Comparison of ENCODE assay signal across 24 cellular contexts in the genomic region with DNA sequence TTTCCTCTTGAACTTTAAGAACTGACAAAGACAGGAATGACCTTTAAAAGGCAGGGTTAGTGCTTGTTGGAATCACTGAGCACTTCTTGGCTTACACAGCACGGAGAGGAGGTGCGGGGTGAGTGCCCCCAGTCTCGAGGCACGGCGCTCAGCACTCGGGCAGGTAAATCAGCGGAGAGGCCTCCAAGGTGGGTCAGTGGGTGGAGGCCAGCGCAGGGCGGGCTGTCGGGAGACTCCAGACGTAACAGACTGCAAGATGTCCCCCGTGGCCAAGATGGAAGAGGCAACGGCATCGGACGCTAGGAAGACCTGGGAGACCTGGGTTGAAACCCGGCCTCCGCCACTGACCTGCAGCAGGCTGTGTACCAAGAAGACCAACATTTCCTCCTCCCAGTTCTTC.
"Had no signal": no experiment of that assay in that cellular context is flagged by ENCODE, and none has a peak within 500 bp of the region (broad histone marks: within the 10 kb centered on the region; RNA-seq: fewer than 3 reads in every experiment).

No MANE protein-coding gene starts in this region.

- H3K4me2 ChIP-seq: neural progenitor cell had no signal

- H3K9ac ChIP-seq: neural progenitor cell had no signal

- H3K4me1 ChIP-seq: adrenal gland, ascending aorta, stomach, suprapubic skin had no signal

- H3K27ac ChIP-seq: adrenal gland, ascending aorta, brain microvascular endothelial cell, left ventricle myocardium inferior, neural progenitor cell, stomach, suprapubic skin, tibial nerve had no signal

- DNase-seq: activated B cell treated with CpG ODN at 0.5 μM for 24 hours; activated CD4-positive, alpha-beta T cell treated with anti-CD3 and anti-CD28 coated beads for 36 hours; activated CD4-positive, alpha-beta T cell treated with anti-CD3 and anti-CD28 coated beads, Interleukin-2, amount 50 U/mL, for 48 hours; activated effector memory CD4-positive, alpha-beta T cell treated with Interleukin-2 at 50 U/mL for 16 hours; activated naive CD4-positive, alpha-beta T cell treated with anti-CD3 and anti-CD28 coated beads, Interleukin-2, amount 50 U/mL, for 16 hours; activated T-cell treated with anti-CD3 and anti-CD28 coated beads, Interleukin-2, amount 50 U/mL, for 72 hours; adrenal gland; brain microvascular endothelial cell; central memory CD4-positive, alpha-beta T cell; dermis blood vessel endothelial cell; effector CD8-positive, alpha-beta T cell; hippocampal formation; left ventricle myocardium inferior; retina; stimulated activated CD4-positive, alpha-beta T cell treated with anti-CD3 and anti-CD28 coated beads, Interleukin-12 subunit alpha, Interleukin-12 subunit beta, amount 100 ng/mL, for 4 hours; stomach; T-helper 1 cell had no signal

- ATAC-seq: activated CD4-positive, alpha-beta T cell treated with anti-CD3 and anti-CD28 coated beads for 36 hours; activated T-cell treated with anti-CD3 and anti-CD28 coated beads, Interleukin-2, amount 50 U/mL, for 72 hours; esophagus mucosa; stimulated activated effector memory CD8-positive, alpha-beta T cell treated with anti-CD3 and anti-CD28 coated beads, Interleukin-12 subunit alpha, Interleukin-12 subunit beta, amount 100 ng/mL, for 72 hours had no signal

- H3K27me3 Mint-ChIP-seq: activated B cell treated with CpG ODN at 0.5 μM for 24 hours; activated CD4-positive, alpha-beta T cell treated with anti-CD3 and anti-CD28 coated beads for 36 hours had no signal

- H3K27ac Mint-ChIP-seq: activated B cell treated with CpG ODN at 0.5 μM for 24 hours; activated CD4-positive, alpha-beta T cell treated with anti-CD3 and anti-CD28 coated beads for 36 hours; activated T-cell treated with anti-CD3 and anti-CD28 coated beads, Interleukin-2, amount 50 U/mL, for 72 hours; stimulated activated effector memory CD8-positive, alpha-beta T cell treated with anti-CD3 and anti-CD28 coated beads, Interleukin-12 subunit alpha, Interleukin-12 subunit beta, amount 100 ng/mL, for 72 hours had no signal

- H3K27me3 ChIP-seq: adrenal gland, ascending aorta, brain microvascular endothelial cell, neural progenitor cell, stomach, suprapubic skin, tibial nerve had no signal

- H3K4me3 Mint-ChIP-seq: activated B cell treated with CpG ODN at 0.5 μM for 24 hours; activated CD4-positive, alpha-beta T cell treated with anti-CD3 and anti-CD28 coated beads for 36 hours; mesothelial cell of epicardium; stimulated activated effector memory CD8-positive, alpha-beta T cell treated with anti-CD3 and anti-CD28 coated beads, Interleukin-12 subunit alpha, Interleukin-12 subunit beta, amount 100 ng/mL, for 72 hours had no signal

- H3K4me3 ChIP-seq: adrenal gland, ascending aorta, left ventricle myocardium inferior, neural progenitor cell, stomach, suprapubic skin, tibial nerve had no signal

- H3K9me3 Mint-ChIP-seq: activated B cell treated with CpG ODN at 0.5 μM for 24 hours; activated T-cell treated with anti-CD3 and anti-CD28 coated beads, Interleukin-2, amount 50 U/mL, for 72 hours; mesothelial cell of epicardium; neural progenitor cell; stimulated activated effector memory CD8-positive, alpha-beta T cell treated with anti-CD3 and anti-CD28 coated beads, Interleukin-12 subunit alpha, Interleukin-12 subunit beta, amount 100 ng/mL, for 72 hours had no signal

- H3K9me3 ChIP-seq: adrenal gland, ascending aorta, left ventricle myocardium inferior, stomach, suprapubic skin, tibial nerve had no signal

- H3K36me3 ChIP-seq: adrenal gland, brain microvascular endothelial cell, neural progenitor cell had no signal
